Comparison of ENCODE assay signal across 23 cellular contexts in genomic region chr22:17313591-17313990, GRCh38. TPM values are rescaled to one million over a fixed set of nuclear protein-coding genes. Genes with fewer than 3 reads are reported as not detected.
DNase-seq lines count a peak whose midpoint lies in the region; ATAC-seq, FAIRE-seq and TF ChIP-seq lines count a peak whose summit lies in the region.
"Had no signal": no experiment of that assay in that cellular context is flagged by ENCODE, and none has a peak within 500 bp of the region (broad histone marks: within the 10 kb centered on the region; RNA-seq: fewer than 3 reads in every experiment).

No MANE protein-coding gene starts in this region.

- POLR2A ChIA-PET in H1 (lab: Charles Lee; ENCODE audit: partially characterized antibody) = no interaction called here
- POLR2A ChIA-PET in CD8-positive, alpha-beta T cell (lab: Charles Lee) = no interaction called here

- H3F3A ChIP-seq in neural progenitor cell (ENCODE audit: low read depth) = peaks cover 10% of the 10 kb centered on the region

- H4K91ac ChIP-seq in H1 (replicated peaks; ENCODE audit: insufficient read length, low read length) = no peak overlapping the region

- no peak overlapping the region for H2BK120ac ChIP-seq in H1 (replicated peaks; ENCODE audit: low read depth, low read length)

- intact Hi-C loops in CD8-positive, alpha-beta T cell (cut with DNase I, micrococcal nuclease) = no loop called here

- no peak overlapping the region for H4K8ac ChIP-seq in H1 (ENCODE audit: extremely low read depth, insufficient read depth, low read length)

- H3K27ac ChIP-seq in H1 (ENCODE audit: low read depth, low read length) (no peak overlapping the region), neural progenitor cell (no peak overlapping the region)
- H3K27ac ChIP-seq in CD8-positive, alpha-beta T cell (ENCODE audit: low read depth, low read length) = no peak overlapping the region
- H3K27ac ChIP-seq: BLaER1 treated with 17β-estradiol and CSF1 and Interleukin-3, amounts not matched to agents 10 nM and 100 nM; GM23248; HL-60 had no signal

- peaks cover 8% of the 10 kb centered on the region for H3K27me3 Mint-ChIP-seq in neural progenitor cell (ENCODE audit: insufficient read depth, low read depth)
- H3K27me3 Mint-ChIP-seq in CD8-positive, alpha-beta T cell (ENCODE audit: low read depth) = no peaks in the 10 kb centered on the region

- DNase-seq in Caki2 (ENCODE audit: low read depth) (peak; percentile 2), H1 (ENCODE audit: low read depth in 1 of 2, low spot score in 2 of 2) (no peak), left kidney (ENCODE audit: low read depth, low spot score) (peak; percentile 56), neural progenitor cell (ENCODE audit: low spot score) (no peak), HuH-7 (ENCODE audit: low spot score) (no peak)
- DNase-seq in CD8-positive, alpha-beta T cell = no peak
- DNase-seq: 8988T; CD8-positive, alpha-beta memory T cell; COR-L47; GM23248; H7; HFFc6; IMR-90 had no signal

- TF ChIP-seq POLR2A in H1 (IDR thresholded peaks at IDR 0.05; ENCODE audit: control extremely low read depth in 1 of 2, low read depth in 2 of 2, low read length in 2 of 2) = no peak

- H3K56ac ChIP-seq in H1 (replicated peaks; ENCODE audit: insufficient read length, low read depth, low read length) = no peak overlapping the region

- no peaks in the 10 kb centered on the region for H3K36me3 Mint-ChIP-seq in neural progenitor cell
- H3K36me3 Mint-ChIP-seq in CD8-positive, alpha-beta T cell = no peaks in the 10 kb centered on the region
- H3K36me3 Mint-ChIP-seq: CD8-positive, alpha-beta memory T cell had no signal

- H3K9me3 ChIP-seq in H1 (ENCODE audit: insufficient read depth in 2 of 2, low read depth in 1 of 2, low read length in 1 of 2) = no peaks in the 10 kb centered on the region
- no peaks in the 10 kb centered on the region for H3K9me3 ChIP-seq in neural progenitor cell (ENCODE audit: low read depth)
- no peaks in the 10 kb centered on the region for H3K9me3 ChIP-seq in CD8-positive, alpha-beta T cell (ENCODE audit: low read length)
- H3K9me3 ChIP-seq: BLaER1 treated with 17β-estradiol and CSF1 and Interleukin-3, amounts not matched to agents 10 nM and 100 nM had no signal

- CTCF ChIA-PET in H1 (lab: Charles Lee; ENCODE audit: partially characterized antibody) = interaction anchor here (0.6 to 2.8 kb wide), 4 partner anchors 41 to 250 kb away, joined by 3 to 8 read pairs (median 4); partner anchors contain the start of gene SLC25A18
- CTCF ChIA-PET in CD8-positive, alpha-beta T cell (lab: Charles Lee) = no interaction called here

- H2BK20ac ChIP-seq in H1 (ENCODE audit: low read length) = no peak overlapping the region

- H3K23me2 ChIP-seq in H1 (ENCODE audit: low read depth, low read length) = 0 out of 2 replicates have a peak, but pooled peaks cover 2% of the 10 kb centered on the region

- H3K4ac ChIP-seq in H1 (replicated peaks; ENCODE audit: insufficient read length, low read depth, low read length) = no peak overlapping the region

- H4K20me1 ChIP-seq in H1 (replicated peaks in 1 of 2; ENCODE audit: control insufficient read depth in 1 of 2, insufficient read depth in 2 of 2, low read length in 2 of 2) (no peaks in the 10 kb centered on the region), neural progenitor cell (ENCODE audit: low read depth) (no peaks in the 10 kb centered on the region)
- H4K20me1 ChIP-seq: BLaER1 treated with 17β-estradiol and CSF1 and Interleukin-3, amounts not matched to agents 10 nM and 100 nM had no signal

- H3K36me3 ChIP-seq in H1 (ENCODE audit: control insufficient read depth in 2 of 4, insufficient read depth in 4 of 4, low read length in 3 of 4) (no peaks in the 10 kb centered on the region), neural progenitor cell (no peaks in the 10 kb centered on the region)
- no peaks in the 10 kb centered on the region for H3K36me3 ChIP-seq in CD8-positive, alpha-beta T cell (ENCODE audit: insufficient read depth, low read length)
- H3K36me3 ChIP-seq: BLaER1 treated with 17β-estradiol and CSF1 and Interleukin-3, amounts not matched to agents 10 nM and 100 nM had no signal

- H3K18ac ChIP-seq in H1 (ENCODE audit: extremely low read depth, low read length) = no peak overlapping the region

- no peak overlapping the region for H2BK5ac ChIP-seq in H1 (ENCODE audit: low read depth, low read length)

- peaks cover 23% of the 10 kb centered on the region for H3K4me1 Mint-ChIP-seq in neural progenitor cell
- H3K4me1 Mint-ChIP-seq in CD8-positive, alpha-beta T cell (ENCODE audit: low read depth) = no peaks in the 10 kb centered on the region
- H3K4me1 Mint-ChIP-seq: CD8-positive, alpha-beta memory T cell had no signal

- no peak overlapping the region for H3K4me3 Mint-ChIP-seq in neural progenitor cell
- H3K4me3 Mint-ChIP-seq in CD8-positive, alpha-beta T cell = no peak overlapping the region
- H3K4me3 Mint-ChIP-seq: B cell; CD8-positive, alpha-beta memory T cell; HFFc6 had no signal

- H3K14ac ChIP-seq in H1 (ENCODE audit: insufficient read length) = no peak overlapping the region

- no peaks in the 10 kb centered on the region for H3K79me1 ChIP-seq in H1 (ENCODE audit: low read depth, low read length)

- FAIRE-seq in H1 (lab: Jason Lieb, UNC) = no peak
- FAIRE-seq: D721Med, G401.6, GM12891, K562 had no signal

- ATAC-seq in HG03354 (IDR thresholded peaks at IDR 0.05; ENCODE audit: poor library complexity, severe bottlenecking, unreplicated experiment) (no peak), HG03457 (IDR thresholded peaks at IDR 0.05; ENCODE audit: unreplicated experiment) (no peak)
- no peak for ATAC-seq in CD8-positive, alpha-beta T cell
- ATAC-seq: HCT116 had no signal

- TF ChIP-seq RAD21 in H1 (IDR thresholded peaks at IDR 0.05 in 1 of 2, conservative IDR thresholded peaks at IDR 0.05 in 1 of 2; ENCODE audit: low read depth in 2 of 2, low read length in 2 of 2) = no peak

- H3K9me3 Mint-ChIP-seq in neural progenitor cell = no peaks in the 10 kb centered on the region
- H3K9me3 Mint-ChIP-seq in CD8-positive, alpha-beta T cell = no peaks in the 10 kb centered on the region
- H3K9me3 Mint-ChIP-seq: CD8-positive, alpha-beta memory T cell had no signal

- H3K27me3 ChIP-seq in H1 (replicated peaks in 1 of 4; ENCODE audit: control insufficient read depth in 3 of 4, extremely low read depth in 1 of 4, insufficient read depth in 3 of 4, low read length in 3 of 4) (no peaks in the 10 kb centered on the region), neural progenitor cell (no peaks in the 10 kb centered on the region)
- H3K27me3 ChIP-seq in CD8-positive, alpha-beta T cell (ENCODE audit: insufficient read depth, low read length) = no peaks in the 10 kb centered on the region
- H3K27me3 ChIP-seq: BLaER1 treated with 17β-estradiol and CSF1 and Interleukin-3, amounts not matched to agents 10 nM and 100 nM had no signal

- H3K23ac ChIP-seq in H1 (ENCODE audit: insufficient read length) = no peak overlapping the region

- no peak overlapping the region for H2BK15ac ChIP-seq in H1 (ENCODE audit: low read length)

- no peak overlapping the region for H4K5ac ChIP-seq in H1 (ENCODE audit: insufficient read length, low read depth, low read length)

- H3K9ac ChIP-seq in H1 (replicated peaks in 1 of 4; ENCODE audit: extremely low read depth in 1 of 4, low read depth in 3 of 4, low read length in 3 of 4) (no peak overlapping the region), neural progenitor cell (no peak overlapping the region)
- H3K9ac ChIP-seq: BLaER1 treated with 17β-estradiol and CSF1 and Interleukin-3, amounts not matched to agents 10 nM and 100 nM; GM23248 had no signal

- in situ Hi-C loops in Caki2 (cut with HindIII; ENCODE audit: low pct_unique_long_range_greater_than_20kb, low sequenced_read_pairs) = no loop called here

- no peak overlapping the region for H3K27ac Mint-ChIP-seq in neural progenitor cell
- H3K27ac Mint-ChIP-seq in CD8-positive, alpha-beta T cell = no peak overlapping the region
- H3K27ac Mint-ChIP-seq: B cell, HFFc6 had no signal

- H2AK5ac ChIP-seq in H1 (ENCODE audit: low read depth, low read length) = no peak overlapping the region

- no peak for TF ChIP-seq EP300 in H1 (IDR thresholded peaks at IDR 0.05; ENCODE audit: borderline replicate concordance in 1 of 2, low read depth in 2 of 2, low read length in 2 of 2)

- H3K4me3 ChIP-seq in H1 (ENCODE audit: extremely low read depth in 1 of 4, insufficient read depth in 2 of 4, low read depth in 3 of 4, low read length in 4 of 4) (no peak overlapping the region), neural progenitor cell (no peak overlapping the region)
- H3K4me3 ChIP-seq in CD8-positive, alpha-beta T cell (ENCODE audit: low read depth, low read length) = no peak overlapping the region
- H3K4me3 ChIP-seq: BLaER1 treated with 17β-estradiol and CSF1 and Interleukin-3, amounts not matched to agents 10 nM and 100 nM; GM23248; K562 had no signal

- 87% methylated on average over 13 of the region's 13 CpGs; no CpG with 5 or more reads in 1 of the 2 experiments for WGBS in H1 (ENCODE audit: extremely low coverage in 1 of 2, insufficient coverage in 1 of 2, insufficient read length in 1 of 2, insufficient replicate concordance in 2 of 2, low coverage in 1 of 2, low lambda C conversion rate in 2 of 2, missing lambda C conversion rate in 1 of 2), 2 experiments

- H3K79me2 ChIP-seq in H1 (ENCODE audit: control insufficient read depth in 1 of 2, insufficient read depth in 2 of 2, low read length in 2 of 2) (no peaks in the 10 kb centered on the region), neural progenitor cell (ENCODE audit: low read depth) (no peaks in the 10 kb centered on the region)

- TF ChIP-seq CTCF in H1 (IDR thresholded peaks at IDR 0.05; ENCODE audit: control extremely low read depth in 1 of 3, insufficient read depth in 1 of 3, low read depth in 1 of 3, low read length in 3 of 3) (no peak), neural progenitor cell (IDR thresholded peaks at IDR 0.05) (no peak)
- TF ChIP-seq CTCF in CD8-positive, alpha-beta T cell (IDR thresholded peaks at IDR 0.05) = no peak

- H2AFZ ChIP-seq in H1 (ENCODE audit: low read length) (peak overlapping the region; percentile 42; the same call in 1 of the 2 replicates), neural progenitor cell (replicated peaks) (peak overlapping the region; percentile 42)
- H2AFZ ChIP-seq: GM23248 had no signal

- 0 out of 2 replicates have a peak overlapping the region, but pooled peaks have one; percentile 23 for H2BK12ac ChIP-seq in H1 (ENCODE audit: low read depth, low read length)

- H3K4me2 ChIP-seq in H1 (ENCODE audit: insufficient read depth in 1 of 2, low read depth in 2 of 2, low read length in 2 of 2) = no peak overlapping the region
- no peak overlapping the region for H3K4me2 ChIP-seq in neural progenitor cell
- H3K4me2 ChIP-seq: BLaER1 treated with 17β-estradiol and CSF1 and Interleukin-3, amounts not matched to agents 10 nM and 100 nM had no signal

- no peaks in the 10 kb centered on the region for H3K4me1 ChIP-seq in H1 (replicated peaks in 1 of 4; ENCODE audit: control insufficient read depth in 3 of 4, insufficient read depth in 4 of 4, low read length in 3 of 4)
- H3K4me1 ChIP-seq in neural progenitor cell = peaks cover 16% of the 10 kb centered on the region
- no peaks in the 10 kb centered on the region for H3K4me1 ChIP-seq in CD8-positive, alpha-beta T cell (ENCODE audit: insufficient read depth, low read length)
- H3K4me1 ChIP-seq: BLaER1 treated with 17β-estradiol and CSF1 and Interleukin-3, amounts not matched to agents 10 nM and 100 nM had no signal

RNA-seq across cellular contexts. Expression of gene CECR2, which starts 55.7 kb away (rescaled TPM):
- total RNA-seq in Caki2 (2014; rRNA removed; shearing (Covaris generic); ENCODE audit: low replicate concordance) = 0.06 and 0.24 TPM in 2 replicates
- 123 and 131 TPM in 2 replicates for total RNA-seq in H1 (2021; fragmentation: NEBNext Ultra II Directional; extraction: Animal tissue kit (Norgen Biotek cat#: 25700))
- polyA plus RNA-seq in H1 (2011; rRNA removed) = 18.3 and 22.2 TPM in 2 replicates
- 17.7 TPM for polyA plus RNA-seq in H1 (2011; cell fraction: cytosol; rRNA removed)
- 41.9 TPM for polyA plus RNA-seq in H1 (2011; cell fraction: nucleus; rRNA removed)
- polyA plus RNA-seq in H1 (2012, experiment 1 of 2) = 35.3 to 44.8 TPM (median 42.0 TPM) in 4 replicates
- 5.8 TPM for polyA plus RNA-seq in H1 (2012, experiment 2 of 2)
- polyA plus RNA-seq in H1 (2013, experiment 1 of 2) = 33.3 TPM
- 30.9 TPM for polyA plus RNA-seq in H1 (2013, experiment 2 of 2)
- 55.8 and 66.8 TPM in 2 replicates for polyA minus RNA-seq in H1 (2011; rRNA and poly(A)+ RNA removed)
- polyA minus RNA-seq in H1 (2011; cell fraction: cytosol; rRNA and poly(A)+ RNA removed) = 60.4 TPM
- 55.3 TPM for polyA minus RNA-seq in H1 (2011; cell fraction: nucleus; rRNA and poly(A)+ RNA removed)
- 67.8 and 72.8 TPM in 2 replicates for total RNA-seq in neural progenitor cell (ENCODE audit: low replicate concordance)
- under 1 TPM in 1 of 2 experiments, not detected in 1; 0.08 TPM for total RNA-seq in CD8-positive, alpha-beta T cell
- total RNA-seq: CD8-positive, alpha-beta memory T cell; GM23248; HFFc6; IMR-90 had no signal
- polyA plus RNA-seq: CD8-positive, alpha-beta memory T cell had no signal

Comparison
In these comparisons a context has a peak if more than half of its experiments do, and no peak if none do; other contexts are left out.
1. DNase-seq: peak in Caki2 (single experiment) and left kidney (single experiment); none in H1 (0 of 2), neural progenitor cell (single experiment), HuH-7 (single experiment) and CD8-positive, alpha-beta T cell (0 of 7).
2. RNA of gene CECR2, which starts 55.7 kb away (total RNA-seq): 123 to 131 TPM in H1 and 67.8 to 72.8 TPM in neural progenitor cell; 0.06 to 0.24 TPM in Caki2 and 0.08 TPM in CD8-positive, alpha-beta T cell; every median in the first group is over 10 times any median in the second.